ENCODE assay signal across 11 cellular contexts in the genomic region with DNA sequence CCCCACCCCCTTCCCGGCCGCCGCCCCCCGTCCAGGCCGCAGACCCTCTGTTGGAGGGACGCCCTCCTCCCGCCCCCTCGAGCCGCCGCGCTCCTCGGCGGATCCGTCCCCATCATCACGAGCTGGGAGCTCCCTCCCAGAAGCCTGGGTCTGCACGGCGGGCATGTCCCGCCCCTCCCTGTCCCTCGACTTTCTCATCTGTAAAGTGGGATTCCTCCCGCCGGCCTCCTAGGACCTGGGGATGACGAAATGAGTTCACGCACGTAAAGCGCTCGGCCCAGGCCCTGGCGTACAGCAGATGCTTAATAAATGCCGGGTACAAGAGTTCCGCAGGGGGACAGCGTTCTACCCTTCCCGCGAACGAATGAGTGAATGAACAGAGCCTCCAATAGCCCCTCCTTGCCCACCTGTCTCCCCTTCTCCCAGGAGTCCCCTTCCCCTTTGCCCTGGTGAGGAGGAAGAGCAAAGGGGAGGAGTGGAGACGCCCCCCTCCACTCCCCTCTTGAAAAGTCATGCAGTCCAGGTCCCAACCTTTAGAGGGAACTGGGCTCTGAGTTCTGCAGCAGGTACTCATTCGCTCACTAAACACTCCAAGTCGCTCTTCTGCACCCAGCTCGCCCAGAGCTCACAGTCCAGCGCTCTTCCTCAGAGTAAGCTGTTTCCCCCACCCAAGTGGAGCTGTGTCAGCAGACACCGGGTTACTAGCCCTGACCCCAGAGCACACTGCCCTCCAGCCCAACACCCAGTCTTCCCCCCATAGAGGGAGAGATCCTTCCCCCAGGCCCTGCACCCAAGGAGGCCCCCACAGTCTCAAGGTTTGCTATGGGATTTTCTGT. TPM values are rescaled to one million over a fixed set of nuclear protein-coding genes. Genes with fewer than 3 reads are reported as not detected.
DNase-seq lines count a peak whose midpoint lies in the region; ATAC-seq, FAIRE-seq and TF ChIP-seq lines count a peak whose summit lies in the region.
"Had no signal": no experiment of that assay in that cellular context is flagged by ENCODE, and none has a peak within 500 bp of the region (broad histone marks: within the 10 kb centered on the region; RNA-seq: fewer than 3 reads in every experiment).

No MANE protein-coding gene starts in this region.

- no peak for DNase-seq in CD4-positive, alpha-beta T cell
- no peak for DNase-seq in PC-9
- DNase-seq in endothelial cell (ENCODE audit: low spot score) = no peak
- DNase-seq in osteocyte (ENCODE audit: extremely low spot score, unreplicated experiment) = no peak
- no peak for DNase-seq in SKM-1 (lab: John Stamatoyannopoulos, UW; ENCODE audit: unreplicated experiment)
- no peak for DNase-seq in urothelium cell line (ENCODE audit: low spot score)
- DNase-seq in SW480 (ENCODE audit: low spot score) = no peak

- H3K27ac Mint-ChIP-seq in CD4-positive, alpha-beta T cell = no peak overlapping the region
- H3K27ac Mint-ChIP-seq in endothelial cell (ENCODE audit: unreplicated experiment) (no peak overlapping the region), osteocyte (ENCODE audit: unreplicated experiment) (no peak overlapping the region)

- TF ChIP-seq CTCF in CD4-positive, alpha-beta T cell (IDR thresholded peaks at IDR 0.05) = no peak
- TF ChIP-seq CTCF in PC-9 (conservative IDR thresholded peaks at IDR 0.05) (no peak), endothelial cell (IDR thresholded peaks at IDR 0.05; ENCODE audit: unreplicated experiment) (no peak), osteocyte (IDR thresholded peaks at IDR 0.05) (no peak)

- peak overlapping the region; percentile 92 for H3K4me3 Mint-ChIP-seq in CD4-positive, alpha-beta T cell
- peak overlapping the region; percentile 21 for H3K4me3 Mint-ChIP-seq in endothelial cell (ENCODE audit: unreplicated experiment)
- peak overlapping the region; percentile 71 for H3K4me3 Mint-ChIP-seq in osteocyte (ENCODE audit: unreplicated experiment)

- H3K4me2 ChIP-seq in PC-9 = peak overlapping the region; percentile 40; the same call in 1 of the 2 replicates

- peaks cover 13% of the 10 kb centered on the region; the same call in 1 of the 2 replicates for H3F3A ChIP-seq in PC-9 (ENCODE audit: insufficient read depth, low read depth)

- BruUV-seq in PC-9 (replicated peaks; lab: Mats Ljungman, UMichigan) = no TSS peak

- H3K27me3 Mint-ChIP-seq in CD4-positive, alpha-beta T cell = no peaks in the 10 kb centered on the region
- H3K27me3 Mint-ChIP-seq in endothelial cell (ENCODE audit: unreplicated experiment) (peaks cover 14% of the 10 kb centered on the region), osteocyte (ENCODE audit: unreplicated experiment) (peaks cover 23% of the 10 kb centered on the region)

- no peaks in the 10 kb centered on the region for H3K36me3 ChIP-seq in PC-9 (ENCODE audit: low read depth)

- no peaks in the 10 kb centered on the region for H3K9me2 ChIP-seq in PC-9 (ENCODE audit: insufficient read depth)

- FAIRE-seq in urothelium cell line (lab: Jason Lieb, UNC) = no peak
- FAIRE-seq: islet of Langerhans, TTC549 had no signal

- CTCF ChIA-PET in CD4-positive, alpha-beta T cell (lab: Charles Lee) = no interaction called here
- CTCF ChIA-PET in PC-9 (lab: Charles Lee) = interaction anchor here (0.6 to 0.9 kb wide), 5 partner anchors 10 to 424 kb away, joined by 4 to 10 read pairs (median 6); no protein-coding TSS in a partner anchor

- ATAC-seq in CD4-positive, alpha-beta T cell (ENCODE audit: poor library complexity) = no peak
- no peak for ATAC-seq in HG02852 (IDR thresholded peaks at IDR 0.05; ENCODE audit: unreplicated experiment)

- no peak overlapping the region for H3K27ac ChIP-seq in CD4-positive, alpha-beta T cell (ENCODE audit: low read depth, low read length)
- no peak overlapping the region for H3K27ac ChIP-seq in PC-9
- H3K27ac ChIP-seq: HL-60 had no signal

- no peaks in the 10 kb centered on the region for H3K9me3 ChIP-seq in CD4-positive, alpha-beta T cell (ENCODE audit: control insufficient read depth, low read length)
- no peaks in the 10 kb centered on the region for H3K9me3 ChIP-seq in PC-9 (ENCODE audit: insufficient read depth, low read depth)

- no peaks in the 10 kb centered on the region for H3K79me2 ChIP-seq in PC-9 (ENCODE audit: low read depth)

- H3K4me1 ChIP-seq in PC-9 (replicated peaks; ENCODE audit: insufficient read depth) = peaks cover 35% of the 10 kb centered on the region

- no peak overlapping the region for H2AFZ ChIP-seq in PC-9

- H3K36me3 Mint-ChIP-seq in CD4-positive, alpha-beta T cell (ENCODE audit: low read depth) = no peaks in the 10 kb centered on the region
- H3K36me3 Mint-ChIP-seq in endothelial cell (ENCODE audit: low read depth, unreplicated experiment) (no peaks in the 10 kb centered on the region), osteocyte (ENCODE audit: unreplicated experiment) (no peaks in the 10 kb centered on the region)

- intact Hi-C loops in CD4-positive, alpha-beta T cell (cut with DNase I, micrococcal nuclease) = loop anchor here in 1 of 2 experiments (10.0 kb wide), 1 partner anchor 398 kb away; no protein-coding TSS in a partner anchor
- intact Hi-C loops in PC-9 (cut with micrococcal nuclease; ENCODE audit: unreplicated experiment) = no loop called here

- H4K20me1 ChIP-seq in PC-9 (ENCODE audit: insufficient read depth) = no peaks in the 10 kb centered on the region

- H3K9me3 Mint-ChIP-seq in CD4-positive, alpha-beta T cell = no peaks in the 10 kb centered on the region
- H3K9me3 Mint-ChIP-seq in endothelial cell (ENCODE audit: unreplicated experiment) (no peaks in the 10 kb centered on the region), osteocyte (ENCODE audit: unreplicated experiment) (no peaks in the 10 kb centered on the region)

- peaks cover 9% of the 10 kb centered on the region for H3K27me3 ChIP-seq in CD4-positive, alpha-beta T cell (ENCODE audit: control insufficient read depth, insufficient read depth, low read length)
- H3K27me3 ChIP-seq in PC-9 (ENCODE audit: insufficient read depth, low read depth) = no peaks in the 10 kb centered on the region

- peaks cover 17% of the 10 kb centered on the region for H3K4me1 Mint-ChIP-seq in CD4-positive, alpha-beta T cell (ENCODE audit: low read depth)
- H3K4me1 Mint-ChIP-seq in endothelial cell (ENCODE audit: unreplicated experiment) (peaks cover 3% of the 10 kb centered on the region), osteocyte (ENCODE audit: unreplicated experiment) (peaks cover 14% of the 10 kb centered on the region)

- POLR2A ChIA-PET in CD4-positive, alpha-beta T cell (lab: Charles Lee) = interaction anchor here (1.0 to 1.9 kb wide), 2 partner anchors 17 to 130 kb away, joined by 3 to 5 read pairs; partner anchors contain the start of gene RAP1GAP
- POLR2A ChIA-PET in PC-9 (lab: Charles Lee; ENCODE audit: unreplicated experiment) = no interaction called here

- H3K4me3 ChIP-seq in PC-9 = no peak overlapping the region

RNA-seq across cellular contexts. Expression of gene RAP1GAP, which starts 16.8 kb away (rescaled TPM):
- under 1 TPM; 0.20 to 0.44 TPM for total RNA-seq in CD4-positive, alpha-beta T cell
- 22.7 and 30.2 TPM in 2 replicates for total RNA-seq in PC-9 (2021)
- total RNA-seq in endothelial cell (ENCODE audit: unreplicated experiment) = 0.56 TPM
- 3.5 and 3.8 TPM in 2 replicates for total RNA-seq in osteocyte

Comparison
In these comparisons a context has a peak if more than half of its experiments do, and no peak if none do; other contexts are left out.
1. H3K4me3 Mint-ChIP-seq: peak in every context shown above with its lines; median percentile 92 in CD4-positive, alpha-beta T cell; 71 in osteocyte; 21 in endothelial cell.